ENCODE assay signal across 21 cellular contexts in the genomic region with DNA sequence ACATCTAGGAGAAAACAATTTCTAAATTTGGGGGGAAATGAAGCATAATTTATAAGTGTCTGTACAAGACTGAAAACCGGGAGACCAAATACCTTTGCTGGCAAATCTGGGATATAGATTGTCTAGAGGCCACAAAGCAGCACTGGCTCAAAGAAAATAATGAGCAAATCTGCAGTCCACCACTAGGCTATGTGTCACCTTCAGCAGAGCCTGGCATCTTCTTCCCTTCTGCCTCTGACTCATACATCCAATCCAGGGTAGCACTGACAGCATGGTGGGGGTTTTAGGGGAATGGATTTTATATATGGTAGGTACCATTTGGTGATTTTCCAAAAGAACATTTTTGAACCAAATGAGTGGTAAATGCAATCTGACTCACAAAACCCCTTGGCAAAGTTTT. TPM values are rescaled to one million over a fixed set of nuclear protein-coding genes. Genes with fewer than 3 reads are reported as not detected.
DNase-seq lines count a peak whose midpoint lies in the region; ATAC-seq, FAIRE-seq and TF ChIP-seq lines count a peak whose summit lies in the region.
"Had no signal": no experiment of that assay in that cellular context is flagged by ENCODE, and none has a peak within 500 bp of the region (broad histone marks: within the 10 kb centered on the region; RNA-seq: fewer than 3 reads in every experiment).

No MANE protein-coding gene starts in this region.

- no peaks in the 10 kb centered on the region for H3K9me3 Mint-ChIP-seq in progenitor cell of endocrine pancreas (ENCODE audit: low read depth)

- no peak overlapping the region for H3K9ac ChIP-seq in Loucy (ENCODE audit: low read depth, low read length, poor library complexity, severe bottlenecking)

- no peak overlapping the region for H3K4me3 ChIP-seq in Loucy (ENCODE audit: low read length, poor library complexity, severe bottlenecking)
- H3K4me3 ChIP-seq: esophagus muscularis mucosa, vagina had no signal

- H3K79me2 ChIP-seq in Loucy (ENCODE audit: insufficient read depth, low read length) = no peaks in the 10 kb centered on the region

- FAIRE-seq in GM19239 (lab: Jason Lieb, UNC) = no peak
- FAIRE-seq: HTR-8/SVneo had no signal

- H3K36me3 ChIP-seq in Loucy (ENCODE audit: insufficient read depth, low read length) = no peaks in the 10 kb centered on the region
- H3K36me3 ChIP-seq: esophagus muscularis mucosa, vagina had no signal

- TF ChIP-seq CTCF in Loucy (conservative IDR thresholded peaks at IDR 0.05; ENCODE audit: low read length) (peak; percentile 36; the same call in 1 of the 2 replicates), progenitor cell of endocrine pancreas (IDR thresholded peaks at IDR 0.05; ENCODE audit: unreplicated experiment) (no peak)

- H3K4me2 ChIP-seq in Loucy (ENCODE audit: low read depth, low read length, poor library complexity, severe bottlenecking) = no peak overlapping the region

- H4K20me1 ChIP-seq in Loucy (ENCODE audit: insufficient read depth, low read length, poor library complexity, severe bottlenecking) = no peaks in the 10 kb centered on the region

- H3K9me3 ChIP-seq in Loucy (ENCODE audit: insufficient read depth, low read depth, low read length) = no peaks in the 10 kb centered on the region
- H3K9me3 ChIP-seq: esophagus muscularis mucosa, vagina had no signal

- peaks cover 4% of the 10 kb centered on the region for H3K4me1 Mint-ChIP-seq in progenitor cell of endocrine pancreas (ENCODE audit: low read depth)
- H3K4me1 Mint-ChIP-seq: CD4-positive, CD25-positive, alpha-beta regulatory T cell had no signal

- H2AFZ ChIP-seq in Loucy (ENCODE audit: low read length) = no peak overlapping the region

- H3K36me3 Mint-ChIP-seq in progenitor cell of endocrine pancreas (ENCODE audit: insufficient read depth) = no peaks in the 10 kb centered on the region
- H3K36me3 Mint-ChIP-seq: CD4-positive, CD25-positive, alpha-beta regulatory T cell had no signal

- ATAC-seq in HG03571 (IDR thresholded peaks at IDR 0.05; ENCODE audit: unreplicated experiment) = no peak

- no peaks in the 10 kb centered on the region for H3F3A ChIP-seq in Loucy (ENCODE audit: low read depth)

- no peaks in the 10 kb centered on the region for H3K9me2 ChIP-seq in Loucy (replicated peaks; ENCODE audit: low read depth, low read length)

- no peaks in the 10 kb centered on the region for H3K27me3 ChIP-seq in Loucy (ENCODE audit: insufficient read depth, low read length, poor library complexity, severe bottlenecking)
- H3K27me3 ChIP-seq: esophagus muscularis mucosa, vagina had no signal

- peaks cover 20% of the 10 kb centered on the region for H3K4me1 ChIP-seq in Loucy (ENCODE audit: insufficient read depth, low read length, poor library complexity, severe bottlenecking)
- H3K4me1 ChIP-seq: esophagus muscularis mucosa, vagina had no signal

- no peak overlapping the region for H3K27ac Mint-ChIP-seq in progenitor cell of endocrine pancreas
- H3K27ac Mint-ChIP-seq: CD4-positive, CD25-positive, alpha-beta regulatory T cell had no signal

- DNase-seq in AG08395 (ENCODE audit: low spot score) (peak; percentile 5), astrocyte of the hippocampus (ENCODE audit: low read depth, low spot score) (peak; percentile 14), iris pigment epithelial cell (ENCODE audit: low read depth) (peak; percentile 11), NCI-H524 treated with DMSO at 0.1 percent for 48 hours (lab: John Stamatoyannopoulos, UW) (no peak), GM19239 (ENCODE audit: insufficient read length, low spot score) (no peak), progenitor cell of endocrine pancreas (ENCODE audit: low spot score, unreplicated experiment) (no peak)
- DNase-seq: activated CD4-positive, alpha-beta T cell treated with anti-CD3 and anti-CD28 coated beads for 1 hour; activated effector memory CD4-positive, alpha-beta T cell treated with Interleukin-2 at 50 U/mL for 16 hours; CD4-positive, CD25-positive, alpha-beta regulatory T cell; central memory CD4-positive, alpha-beta T cell; DMS153; head of caudate nucleus; Kasumi-1; OCI-M1; substantia nigra had no signal

- no peak overlapping the region for H3K4me3 Mint-ChIP-seq in progenitor cell of endocrine pancreas (ENCODE audit: low read depth)
- H3K4me3 Mint-ChIP-seq: CD4-positive, CD25-positive, alpha-beta regulatory T cell had no signal

- H3K27me3 Mint-ChIP-seq in progenitor cell of endocrine pancreas = no peaks in the 10 kb centered on the region

RNA-seq across cellular contexts. Expression of a gene that starts 12.8 kb away (rescaled TPM):
- total RNA-seq in progenitor cell of endocrine pancreas = 0.42 TPM in 1 of 2 replicates, not detected in the other
- total RNA-seq: esophagus muscularis mucosa, lower leg skin, vagina had no signal

Comparison
In these comparisons a context has a peak if more than half of its experiments do, and no peak if none do; other contexts are left out.
1. DNase-seq: peak in AG08395 (single experiment), astrocyte of the hippocampus (single experiment) and iris pigment epithelial cell (single experiment); none in NCI-H524 treated with DMSO at 0.1 percent for 48 hours (single experiment), GM19239 (single experiment) and progenitor cell of endocrine pancreas (single experiment).